In genomic region chr2:235195921-235196320, GRCh38 we compare ENCODE assay signal across 26 cellular contexts.
"Had no signal": no experiment of that assay in that cellular context is flagged by ENCODE, and none has a peak within 500 bp of the region (broad histone marks: within the 10 kb centered on the region; RNA-seq: fewer than 3 reads in every experiment).

No MANE protein-coding gene starts in this region.

- H3K27ac ChIP-seq: colonic mucosa, heart right ventricle, left ventricle myocardium inferior, lower lobe of right lung, pancreas, prostate gland, sigmoid colon, skin epidermis, stomach, suprapubic skin, tibial artery, upper lobe of right lung, vagina had no signal

- DNase-seq: cerebellar nuclear complex; colonic mucosa; dermis blood vessel endothelial cell; effector CD4-positive, alpha-beta T cell; endodermal cell; foreskin melanocyte; heart right ventricle; left cardiac atrium; left ventricle myocardium inferior; lower lobe of right lung; mesenchymal stem cell; naive B cell; occipital lobe; pancreas; retina; sigmoid colon; stimulated activated CD4-positive, alpha-beta T cell treated with anti-CD3 and anti-CD28 coated beads, Interleukin-2, amount 100 ng/mL, for 24 hours; stimulated activated CD4-positive, alpha-beta T cell treated with anti-CD3 and anti-CD28 coated beads, Interleukin-4, amount 100 ng/mL, for 4 hours; stimulated activated naive CD4-positive, alpha-beta T cell; stomach; tibial artery; upper lobe of right lung had no signal

- ATAC-seq: heart right ventricle, left cardiac atrium, lower lobe of right lung, pancreas, upper lobe of right lung had no signal
